18 cellular contexts compared by ENCODE assay signal in genomic region chr15:32893412-32893811, GRCh38.
DNase-seq lines count a peak whose midpoint lies in the region; ATAC-seq and TF ChIP-seq lines count a peak whose summit lies in the region.
"Had no signal": no experiment of that assay in that cellular context is flagged by ENCODE, and none has a peak within 500 bp of the region (broad histone marks: within the 10 kb centered on the region; RNA-seq: fewer than 3 reads in every experiment).

No MANE protein-coding gene starts in this region.

- no peak overlapping the region for H2BK120ac ChIP-seq in IMR-90 (ENCODE audit: low read depth, low read length)

- H4K91ac ChIP-seq in IMR-90 (ENCODE audit: insufficient read depth, low read depth, low read length): no peak overlapping the region

- TF ChIP-seq CTCF in IMR-90 (conservative IDR thresholded peaks at IDR 0.05; ENCODE audit: low read depth, low read length) (no peak), fibroblast of mammary gland (conservative IDR thresholded peaks at IDR 0.05; ENCODE audit: control insufficient read depth, insufficient read depth, low read depth, low read length) (no peak)

- H3K4me3 ChIP-seq in IMR-90 (ENCODE audit: insufficient read depth, low read depth, low read length) (no peak overlapping the region), fibroblast of mammary gland (ENCODE audit: control insufficient read depth, low read depth, low read length) (no peak overlapping the region)
- H3K4me3 ChIP-seq: BLaER1 treated with 17β-estradiol and CSF1 and Interleukin-3, amounts not matched to agents 10 nM and 100 nM; GM12878; GM23338; K562 had no signal

- no peak overlapping the region for H2BK5ac ChIP-seq in IMR-90 (ENCODE audit: low read depth, low read length, poor library complexity, severe bottlenecking)

- H3K27me3 ChIP-seq in IMR-90 (ENCODE audit: control insufficient read depth, insufficient read depth, low read length): no peaks in the 10 kb centered on the region
- H3K27me3 ChIP-seq: BLaER1 treated with 17β-estradiol and CSF1 and Interleukin-3, amounts not matched to agents 10 nM and 100 nM had no signal

- no peak overlapping the region for H2BK20ac ChIP-seq in IMR-90 (ENCODE audit: low read depth, low read length)

- ATAC-seq in IMR-90 (ENCODE audit: low read depth) (no peak), left ventricle myocardium superior (no peak)
- ATAC-seq: CD8-positive, alpha-beta T cell; GM12878; GM23338; K562 had no signal

- peak overlapping the region; percentile 2; the same call in 1 of the 2 replicates for H3K18ac ChIP-seq in IMR-90 (ENCODE audit: low read depth, low read length)

- no peaks in the 10 kb centered on the region for H3K9me3 ChIP-seq in IMR-90 (ENCODE audit: control insufficient read depth, insufficient read depth, low read length)

- H2AFZ ChIP-seq in IMR-90 (replicated peaks; ENCODE audit: low read length, poor library complexity): no peak overlapping the region
- H2AFZ ChIP-seq: GM23338 had no signal

- no peak overlapping the region for H3K14ac ChIP-seq in IMR-90 (replicated peaks; ENCODE audit: low read depth, low read length)

- BruUV-seq in IMR-90 (replicated peaks; lab: Mats Ljungman, UMichigan): no TSS peak

- H3K36me3 ChIP-seq in IMR-90 (ENCODE audit: control insufficient read depth, insufficient read depth, low read length): peaks cover 1% of the 10 kb centered on the region; the same call in 1 of the 2 replicates

- H4K5ac ChIP-seq in IMR-90 (ENCODE audit: low read depth, low read length): no peak overlapping the region; the same call in 1 of the 2 replicates

- H4K20me1 ChIP-seq in IMR-90 (ENCODE audit: insufficient read depth, low read length): no peaks in the 10 kb centered on the region
- H4K20me1 ChIP-seq: BLaER1 treated with 17β-estradiol and CSF1 and Interleukin-3, amounts not matched to agents 10 nM and 100 nM had no signal

- POLR2A ChIA-PET in IMR-90 (lab: Charles Lee; ENCODE audit: unreplicated experiment): no interaction called here

- no peak overlapping the region for H3K9ac ChIP-seq in IMR-90 (ENCODE audit: low read depth, low read length)
- H3K9ac ChIP-seq: BLaER1 treated with 17β-estradiol and CSF1 and Interleukin-3, amounts not matched to agents 10 nM and 100 nM had no signal

- H3K4me1 ChIP-seq in IMR-90 (ENCODE audit: control insufficient read depth, insufficient read depth, low read length): peaks cover 2% of the 10 kb centered on the region; the same call in 1 of the 2 replicates
- H3K4me1 ChIP-seq: BLaER1 treated with 17β-estradiol and CSF1 and Interleukin-3, amounts not matched to agents 10 nM and 100 nM had no signal

- peaks cover 0 to 21% of the 10 kb centered on the region in 2 experiments; a peak in 2 of 4 replicates for H3K79me1 ChIP-seq in IMR-90 (ENCODE audit: low read depth in 1 of 2, low read length in 2 of 2)

- intact Hi-C loops in IMR-90 (cut with micrococcal nuclease): no loop called here
- intact Hi-C loops in left ventricle myocardium superior (cut with micrococcal nuclease): no loop called here

- H3K23ac ChIP-seq in IMR-90 (ENCODE audit: low read depth, low read length): no peak overlapping the region

- no peak overlapping the region for H3K27ac ChIP-seq in IMR-90 (ENCODE audit: insufficient read depth, low read length)
- H3K27ac ChIP-seq: BLaER1 treated with 17β-estradiol and CSF1 and Interleukin-3, amounts not matched to agents 10 nM and 100 nM; HL-60 had no signal

- CTCF ChIA-PET in IMR-90 (lab: Yijun Ruan, JAX): interaction anchor here (1.0 kb wide), 1 partner anchor 22 kb away, joined by 3 read pairs; no protein-coding TSS in a partner anchor

- H3K56ac ChIP-seq in IMR-90 (ENCODE audit: extremely low read depth, insufficient read depth, low read length): no peak overlapping the region

- H4K8ac ChIP-seq in IMR-90 (ENCODE audit: low read depth in 2 of 2, low read length in 2 of 2): no peak overlapping the region

- TF ChIP-seq RAD21 in IMR-90 (IDR thresholded peaks at IDR 0.05; ENCODE audit: low read length): no peak

- H3K4me2 ChIP-seq in IMR-90 (ENCODE audit: low read depth, low read length): no peak overlapping the region
- H3K4me2 ChIP-seq: BLaER1 treated with 17β-estradiol and CSF1 and Interleukin-3, amounts not matched to agents 10 nM and 100 nM; GM23338 had no signal

- no peak overlapping the region for H2BK15ac ChIP-seq in IMR-90 (ENCODE audit: low read depth, low read length)

- dilution Hi-C loops in IMR-90 (cut with HindIII; ENCODE audit: low sequenced_read_pairs, unreplicated experiment): no loop called here

- TF ChIP-seq POLR2A in IMR-90 (IDR thresholded peaks at IDR 0.05; ENCODE audit: low read depth, low read length): no peak

- no peak overlapping the region for H2AK9ac ChIP-seq in IMR-90 (replicated peaks; ENCODE audit: low read depth, low read length, poor library complexity)

- H2AK5ac ChIP-seq in IMR-90 (ENCODE audit: low read depth, low read length): no peak overlapping the region

- H3K9me1 ChIP-seq in IMR-90 (ENCODE audit: insufficient read depth, low read length): no peaks in the 10 kb centered on the region

- in situ Hi-C loops in IMR-90 (cut with MboI; ENCODE audit: low sequenced_read_pairs): no loop called here

- peak; percentile 35 for DNase-seq in EH (ENCODE audit: low read depth)
- DNase-seq in IMR-90: no peak
- DNase-seq in fibroblast of mammary gland (ENCODE audit: low read depth): peak; percentile 22
- no peak for DNase-seq in left ventricle myocardium superior
- no peak for DNase-seq in COLO668 (lab: John Stamatoyannopoulos, UW; ENCODE audit: unreplicated experiment)
- DNase-seq in DMS153 (lab: John Stamatoyannopoulos, UW): no peak
- DNase-seq in NCI-H1417 (lab: John Stamatoyannopoulos, UW): no peak
- DNase-seq: ACHN; CD8-positive, alpha-beta T cell; COR-L47; DMS 273 treated with DMSO at 0.1 percent for 48 hours; GDM1; HCEC 1CT had no signal

- no peak overlapping the region for H3K4ac ChIP-seq in IMR-90 (ENCODE audit: low read depth, low read length)

TF ChIP-seq in IMR-90, 13 proteins besides CTCF, POLR2A, EP300 and RAD21:
- TF ChIP-seq RCOR1 (IDR thresholded peaks at IDR 0.05; ENCODE audit: insufficient replicate concordance, low read length): no peak
- TF ChIP-seq CHD1 (IDR thresholded peaks at IDR 0.05; ENCODE audit: low read depth, low read length): no peak
- TF ChIP-seq, protein P1, sequence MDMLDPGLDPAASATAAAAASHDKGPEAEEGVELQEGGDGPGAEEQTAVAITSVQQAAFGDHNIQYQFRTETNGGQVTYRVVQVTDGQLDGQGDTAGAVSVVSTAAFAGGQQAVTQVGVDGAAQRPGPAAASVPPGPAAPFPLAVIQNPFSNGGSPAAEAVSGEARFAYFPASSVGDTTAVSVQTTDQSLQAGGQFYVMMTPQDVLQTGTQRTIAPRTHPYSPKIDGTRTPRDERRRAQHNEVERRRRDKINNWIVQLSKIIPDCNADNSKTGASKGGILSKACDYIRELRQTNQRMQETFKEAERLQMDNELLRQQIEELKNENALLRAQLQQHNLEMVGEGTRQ (IDR thresholded peaks at IDR 0.05; ENCODE audit: low read depth, low read length): no peak
- no peak for TF ChIP-seq MXI1 (IDR thresholded peaks at IDR 0.05; ENCODE audit: borderline replicate concordance, low read depth, low read length)
- TF ChIP-seq, protein P2, sequence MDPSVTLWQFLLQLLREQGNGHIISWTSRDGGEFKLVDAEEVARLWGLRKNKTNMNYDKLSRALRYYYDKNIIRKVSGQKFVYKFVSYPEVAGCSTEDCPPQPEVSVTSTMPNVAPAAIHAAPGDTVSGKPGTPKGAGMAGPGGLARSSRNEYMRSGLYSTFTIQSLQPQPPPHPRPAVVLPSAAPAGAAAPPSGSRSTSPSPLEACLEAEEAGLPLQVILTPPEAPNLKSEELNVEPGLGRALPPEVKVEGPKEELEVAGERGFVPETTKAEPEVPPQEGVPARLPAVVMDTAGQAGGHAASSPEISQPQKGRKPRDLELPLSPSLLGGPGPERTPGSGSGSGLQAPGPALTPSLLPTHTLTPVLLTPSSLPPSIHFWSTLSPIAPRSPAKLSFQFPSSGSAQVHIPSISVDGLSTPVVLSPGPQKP (IDR thresholded peaks at IDR 0.05; ENCODE audit: borderline replicate concordance, low read depth, low read length): no peak

Comparison
In these comparisons a context has a peak if more than half of its experiments do, and no peak if none do; other contexts are left out.
1. DNase-seq: peak in EH (single experiment) and fibroblast of mammary gland (single experiment); none in IMR-90 (single experiment), left ventricle myocardium superior (single experiment), COLO668 (single experiment), DMS153 (single experiment) and NCI-H1417 (0 of 3).